1 cellular context compared by ENCODE assay signal in the genomic region with DNA sequence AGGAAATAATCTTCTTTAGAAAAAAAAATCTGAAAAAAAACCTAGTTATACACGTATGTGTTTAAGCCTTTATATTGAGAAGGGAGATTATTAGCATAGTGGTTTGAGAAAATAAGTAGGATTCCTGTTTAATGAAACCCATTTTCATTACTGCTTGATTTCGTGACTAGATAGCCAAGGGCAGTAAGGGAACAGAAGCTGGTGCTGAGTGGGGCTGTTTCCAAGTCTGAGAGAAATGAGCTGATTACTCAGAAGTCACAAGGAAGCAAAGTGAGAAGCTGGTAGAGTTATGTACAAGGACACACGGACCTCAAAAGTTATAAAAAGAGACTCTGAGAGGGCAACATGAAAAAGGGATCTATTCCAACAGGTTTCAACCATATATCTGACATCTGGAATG.
TF ChIP-seq lines count a peak whose summit lies in the region.

No MANE protein-coding gene starts in this region.

TF ChIP-seq in HepG2, 621 proteins besides CTCF, POLR2A, EP300 and RAD21 (continued from another document):
- TF ChIP-seq RBM22 (optimal IDR thresholded peaks at IDR 0.05; ENCODE audit: low read length) (no peak), ZMYM3 (CRISPR knock-in tag; IDR thresholded peaks at IDR 0.05) (no peak), ZNF282 (IDR thresholded peaks at IDR 0.05; ENCODE audit: partially characterized antibody) (no peak), STAT5B (CRISPR knock-in tag; IDR thresholded peaks at IDR 0.05) (no peak), ZNF251 (CRISPR knock-in tag; IDR thresholded peaks at IDR 0.05) (no peak), TOPORS (CRISPR knock-in tag; IDR thresholded peaks at IDR 0.05) (no peak), XBP1 (CRISPR knock-in tag; IDR thresholded peaks at IDR 0.05) (no peak), GLI4 (CRISPR knock-in tag; IDR thresholded peaks at IDR 0.05; ENCODE audit: borderline replicate concordance) (no peak), RARG (CRISPR knock-in tag; IDR thresholded peaks at IDR 0.05; ENCODE audit: low read depth) (no peak), ZNF564 (CRISPR knock-in tag; IDR thresholded peaks at IDR 0.05) (no peak), ZNF17 (CRISPR knock-in tag; IDR thresholded peaks at IDR 0.05) (no peak), ZFP62 (CRISPR knock-in tag; IDR thresholded peaks at IDR 0.05) (no peak), ZNF33B (CRISPR knock-in tag; IDR thresholded peaks at IDR 0.05) (no peak), RXRA (CRISPR knock-in tag; IDR thresholded peaks at IDR 0.05) (no peak)
- TF ChIP-seq, protein P1, sequence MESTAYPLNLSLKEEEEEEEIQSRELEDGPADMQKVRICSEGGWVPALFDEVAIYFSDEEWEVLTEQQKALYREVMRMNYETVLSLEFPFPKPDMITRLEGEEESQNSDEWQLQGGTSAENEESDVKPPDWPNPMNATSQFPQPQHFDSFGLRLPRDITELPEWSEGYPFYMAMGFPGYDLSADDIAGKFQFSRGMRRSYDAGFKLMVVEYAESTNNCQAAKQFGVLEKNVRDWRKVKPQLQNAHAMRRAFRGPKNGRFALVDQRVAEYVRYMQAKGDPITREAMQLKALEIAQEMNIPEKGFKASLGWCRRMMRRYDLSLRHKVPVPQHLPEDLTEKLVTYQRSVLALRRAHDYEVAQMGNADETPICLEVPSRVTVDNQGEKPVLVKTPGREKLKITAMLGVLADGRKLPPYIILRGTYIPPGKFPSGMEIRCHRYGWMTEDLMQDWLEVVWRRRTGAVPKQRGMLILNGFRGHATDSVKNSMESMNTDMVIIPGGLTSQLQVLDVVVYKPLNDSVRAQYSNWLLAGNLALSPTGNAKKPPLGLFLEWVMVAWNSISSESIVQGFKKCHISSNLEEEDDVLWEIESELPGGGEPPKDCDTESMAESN (CRISPR knock-in tag; conservative IDR thresholded peaks at IDR 0.05) = no peak
- TF ChIP-seq, protein P2, sequence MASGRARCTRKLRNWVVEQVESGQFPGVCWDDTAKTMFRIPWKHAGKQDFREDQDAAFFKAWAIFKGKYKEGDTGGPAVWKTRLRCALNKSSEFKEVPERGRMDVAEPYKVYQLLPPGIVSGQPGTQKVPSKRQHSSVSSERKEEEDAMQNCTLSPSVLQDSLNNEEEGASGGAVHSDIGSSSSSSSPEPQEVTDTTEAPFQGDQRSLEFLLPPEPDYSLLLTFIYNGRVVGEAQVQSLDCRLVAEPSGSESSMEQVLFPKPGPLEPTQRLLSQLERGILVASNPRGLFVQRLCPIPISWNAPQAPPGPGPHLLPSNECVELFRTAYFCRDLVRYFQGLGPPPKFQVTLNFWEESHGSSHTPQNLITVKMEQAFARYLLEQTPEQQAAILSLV (CRISPR knock-in tag; IDR thresholded peaks at IDR 0.05; ENCODE audit: borderline replicate concordance) = no peak
